Comparison of ENCODE assay signal across 8 cellular contexts in the genomic region with DNA sequence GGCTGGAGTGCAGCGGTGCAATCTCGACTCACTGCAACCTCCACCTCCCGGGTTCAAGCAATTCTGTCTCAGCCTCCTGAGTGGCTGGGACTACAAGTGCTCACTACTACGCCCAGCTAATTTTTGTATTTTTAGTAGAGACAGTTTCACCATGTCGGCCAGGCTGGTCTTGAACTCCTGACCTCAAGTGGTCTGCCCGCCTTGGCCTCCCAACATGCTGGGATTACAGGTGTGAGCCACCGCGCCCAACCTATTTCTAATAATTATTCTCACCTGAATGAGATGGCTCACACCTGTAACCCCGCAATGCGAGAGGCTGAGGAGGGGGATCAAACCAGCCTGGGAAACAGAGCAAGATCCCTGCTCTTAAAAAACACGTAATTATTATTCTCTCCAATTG. TPM values are rescaled to one million over a fixed set of nuclear protein-coding genes. Genes with fewer than 3 reads are reported as not detected.
A peak's percentile ranks its signal among the peaks of the same experiment; 100 is the strongest.
DNase-seq lines count a peak whose midpoint lies in the region; ATAC-seq, FAIRE-seq and TF ChIP-seq lines count a peak whose summit lies in the region.
"Not testable (repeated sequence)": the region's sequence is repeated elsewhere in the genome, so short reads cannot be mapped to it uniquely, and the experiment has no call there.

No MANE protein-coding gene starts in this region.

- dilution Hi-C loops in endothelial cell of umbilical vein (cut with MboI; ENCODE audit: extremely low pct_ligation_motif_present, low sequenced_read_pairs): not testable (repeated sequence)

- CTCF ChIA-PET in CD4-positive, alpha-beta T cell (lab: Charles Lee); endothelial cell of umbilical vein (lab: Charles Lee): not testable (repeated sequence)

- not testable (repeated sequence) for H3K27me3 ChIP-seq in CD4-positive, alpha-beta T cell (ENCODE audit: control insufficient read depth, insufficient read depth, low read length); KMS-11 (ENCODE audit: insufficient read depth, low read depth); WERI-Rb-1 (ENCODE audit: insufficient read depth, low read depth, severe bottlenecking); ascending aorta; neuron (ENCODE audit: insufficient read depth, low read length); suprapubic skin
- peaks cover 11% of the 10 kb centered on the region in 2 experiments for H3K27me3 ChIP-seq in endothelial cell of umbilical vein (ENCODE audit: control insufficient read depth in 2 of 2, insufficient read depth in 2 of 2, low read length in 2 of 2)

- peak overlapping the region; percentile 50; the same call in 1 of the 2 replicates for H2AFZ ChIP-seq in KMS-11 (ENCODE audit: low read depth)
- not testable (repeated sequence) for H2AFZ ChIP-seq in endothelial cell of umbilical vein (ENCODE audit: low read depth, low read length)
- H2AFZ ChIP-seq in neuron (ENCODE audit: low read depth, low read length): peak overlapping the region; percentile 71

- peaks cover 18% of the 10 kb centered on the region for H3K4me1 Mint-ChIP-seq in CD4-positive, alpha-beta T cell (ENCODE audit: low read depth)

- H3K9ac ChIP-seq in KMS-11 (peak overlapping the region; percentile 61; the same call in 1 of the 2 replicates), endothelial cell of umbilical vein (replicated peaks; ENCODE audit: extremely low read depth, insufficient read depth, low read length) (peak overlapping the region; percentile 92)
- H3K9ac ChIP-seq in kidney (ENCODE audit: low read length in 2 of 2): not testable (repeated sequence)

- not testable (repeated sequence) for H3K9me1 ChIP-seq in endothelial cell of umbilical vein (replicated peaks; ENCODE audit: control insufficient read depth, extremely low read depth, insufficient read depth, low read length)

- not testable (repeated sequence) for TF ChIP-seq CTCF in CD4-positive, alpha-beta T cell (IDR thresholded peaks at IDR 0.05); KMS-11 (conservative IDR thresholded peaks at IDR 0.05; ENCODE audit: low read depth, low read length); WERI-Rb-1 (IDR thresholded peaks at IDR 0.05; ENCODE audit: low read depth, low read length); ascending aorta (IDR thresholded peaks at IDR 0.05); endothelial cell of umbilical vein (IDR thresholded peaks at IDR 0.05; ENCODE audit: extremely low read depth in 1 of 2, insufficient read depth in 1 of 2, low read depth in 1 of 2, low read length in 2 of 2); kidney (IDR thresholded peaks at IDR 0.05; ENCODE audit: borderline replicate concordance, extremely low read depth, insufficient read depth); suprapubic skin (IDR thresholded peaks at IDR 0.05)

- H3K4me1 ChIP-seq in KMS-11 (ENCODE audit: low read depth, poor library complexity, severe bottlenecking); endothelial cell of umbilical vein (ENCODE audit: control insufficient read depth, extremely low read depth, insufficient read depth, low read length); kidney (ENCODE audit: control insufficient read depth in 1 of 2, insufficient read depth in 1 of 2, low read depth in 1 of 2, low read length in 2 of 2); neuron (ENCODE audit: insufficient read depth, low read length): not testable (repeated sequence)
- H3K4me1 ChIP-seq in ascending aorta (peaks cover 4 to 15% of the 10 kb centered on the region in 2 donors), suprapubic skin (peaks cover 23% of the 10 kb centered on the region)

- TF ChIP-seq EP300 in suprapubic skin (IDR thresholded peaks at IDR 0.05): not testable (repeated sequence)

- POLR2A ChIA-PET in CD4-positive, alpha-beta T cell (lab: Charles Lee); endothelial cell of umbilical vein (lab: Charles Lee): not testable (repeated sequence)

- TF ChIP-seq POLR2A in endothelial cell of umbilical vein (IDR thresholded peaks at IDR 0.05; ENCODE audit: low read depth, low read length); suprapubic skin (IDR thresholded peaks at IDR 0.05): not testable (repeated sequence)

- not testable (repeated sequence) for H3K27me3 Mint-ChIP-seq in CD4-positive, alpha-beta T cell

- H3K9me3 Mint-ChIP-seq in CD4-positive, alpha-beta T cell: not testable (repeated sequence)

- peak overlapping the region; percentile 66 for H3K27ac Mint-ChIP-seq in CD4-positive, alpha-beta T cell

- not testable (repeated sequence) for H3K36me3 ChIP-seq in KMS-11 (ENCODE audit: insufficient read depth); WERI-Rb-1
- peaks cover 36% of the 10 kb centered on the region in 2 donors for H3K36me3 ChIP-seq in ascending aorta
- H3K36me3 ChIP-seq in endothelial cell of umbilical vein (ENCODE audit: control insufficient read depth in 2 of 2, extremely low read depth in 1 of 2, insufficient read depth in 2 of 2, low read length in 2 of 2): peaks cover 8 to 22% of the 10 kb centered on the region in 2 experiments
- H3K36me3 ChIP-seq in kidney (ENCODE audit: control insufficient read depth in 1 of 2, insufficient read depth in 2 of 2, low read length in 2 of 2): peaks cover 14 to 18% of the 10 kb centered on the region in 2 donors
- H3K36me3 ChIP-seq in neuron (ENCODE audit: insufficient read depth, low read length): peaks cover 29% of the 10 kb centered on the region
- peaks cover 36% of the 10 kb centered on the region for H3K36me3 ChIP-seq in suprapubic skin

- H3K79me2 ChIP-seq in KMS-11 (ENCODE audit: insufficient read depth, low read depth) (peaks cover 11% of the 10 kb centered on the region; the same call in 1 of the 2 replicates), endothelial cell of umbilical vein (ENCODE audit: control insufficient read depth, insufficient read depth, low read length) (peaks cover 41% of the 10 kb centered on the region)

- intact Hi-C loops in CD4-positive, alpha-beta T cell (cut with DNase I, micrococcal nuclease); endothelial cell of umbilical vein (cut with micrococcal nuclease); kidney (cut with DNase I): not testable (repeated sequence)
- intact Hi-C loops in ascending aorta (cut with DNase I): loop anchor here (5.0 kb wide), 1 partner anchor 1776 kb away; no protein-coding TSS in a partner anchor

- not testable (repeated sequence) for FAIRE-seq in endothelial cell of umbilical vein (lab: Jason Lieb, UNC); kidney (lab: Jason Lieb, UNC)

- not testable (repeated sequence) for ATAC-seq in CD4-positive, alpha-beta T cell (ENCODE audit: poor library complexity)

- peak overlapping the region; percentile 78 for H3K4me2 ChIP-seq in KMS-11
- H3K4me2 ChIP-seq in endothelial cell of umbilical vein (ENCODE audit: insufficient read depth, low read length): peak overlapping the region; percentile 95

- H3K4me3 ChIP-seq in KMS-11 (IDR thresholded peaks at IDR 0.05; ENCODE audit: insufficient read depth, low read depth, low read length): not testable (repeated sequence)
- peak overlapping the region; percentile 66 for H3K4me3 ChIP-seq in WERI-Rb-1 (ENCODE audit: low read depth, low read length)
- H3K4me3 ChIP-seq in ascending aorta: peak overlapping the region; percentile 67 to 72
- H3K4me3 ChIP-seq in endothelial cell of umbilical vein (replicated peaks in 1 of 3; ENCODE audit: insufficient read depth in 1 of 3, low read depth in 1 of 3, low read length in 3 of 3): peak overlapping the region; percentile 61 to 93 (median 67)
- peak overlapping the region; percentile 71 to 91 for H3K4me3 ChIP-seq in kidney (ENCODE audit: low read length in 2 of 2)
- H3K4me3 ChIP-seq in neuron (ENCODE audit: low read length): peak overlapping the region; percentile 86
- peak overlapping the region; percentile 95 for H3K4me3 ChIP-seq in suprapubic skin

- H3K27ac ChIP-seq in CD4-positive, alpha-beta T cell (ENCODE audit: low read depth, low read length); WERI-Rb-1; kidney (ENCODE audit: low read depth in 2 of 2, low read length in 2 of 2); suprapubic skin: not testable (repeated sequence)
- 0 out of 2 replicates have a peak overlapping the region, but pooled peaks have one; percentile 40 for H3K27ac ChIP-seq in KMS-11
- peak overlapping the region in 1 of 2 donors; percentile 86 for H3K27ac ChIP-seq in ascending aorta
- H3K27ac ChIP-seq in endothelial cell of umbilical vein (ENCODE audit: insufficient read depth, low read depth, low read length): peak overlapping the region; percentile 85

- H3K4me3 Mint-ChIP-seq in CD4-positive, alpha-beta T cell: peak overlapping the region; percentile 92

- WGBS in suprapubic skin: 90% methylated on average over 11 of the region's 11 CpGs

- H4K20me1 ChIP-seq in KMS-11 (ENCODE audit: insufficient read depth); endothelial cell of umbilical vein (replicated peaks; ENCODE audit: control insufficient read depth, extremely low read depth, insufficient read depth, low read length): not testable (repeated sequence)

- peaks cover 46% of the 10 kb centered on the region for H3K36me3 Mint-ChIP-seq in CD4-positive, alpha-beta T cell (ENCODE audit: low read depth)

- not testable (repeated sequence) for DNase-seq in CD4-positive, alpha-beta T cell; WERI-Rb-1; ascending aorta (ENCODE audit: low spot score in 2 of 2); endothelial cell of umbilical vein (ENCODE audit: low read depth, low spot score); suprapubic skin (ENCODE audit: low spot score in 2 of 2)
- DNase-seq in kidney: peak; percentile 57

- BruUV-seq in endothelial cell of umbilical vein (replicated peaks; lab: Mats Ljungman, UMichigan): not testable (repeated sequence)

- H3K9me3 ChIP-seq in CD4-positive, alpha-beta T cell (ENCODE audit: control insufficient read depth, low read length); WERI-Rb-1 (ENCODE audit: severe bottlenecking); ascending aorta; endothelial cell of umbilical vein (replicated peaks; ENCODE audit: control insufficient read depth, insufficient read depth, low read length); kidney (ENCODE audit: control insufficient read depth in 1 of 2, low read length in 2 of 2); neuron (ENCODE audit: low read length); suprapubic skin: not testable (repeated sequence)

RNA-seq across cellular contexts. Expression of gene PITRM1, which starts 1.1 kb away (rescaled TPM):
- 10 to 100 TPM; 76.7 to 77.8 TPM for total RNA-seq in CD4-positive, alpha-beta T cell
- total RNA-seq in ascending aorta (110 TPM), endothelial cell of umbilical vein (101 and 145 TPM in 2 replicates), kidney (60.7 TPM), suprapubic skin (10 to 100 TPM; 44.2 to 94.6 (median 63.1) TPM)
- polyA plus RNA-seq in endothelial cell of umbilical vein (73.5 and 83.2 TPM in 2 replicates), kidney (ENCODE audit: insufficient read depth, low read depth, low replicate concordance) (28.8 TPM)
- polyA plus RNA-seq in endothelial cell of umbilical vein (2011; cell fraction: cytosol; rRNA removed): 75.3 and 79.0 TPM in 2 replicates
- 339 and 341 TPM in 2 replicates for polyA plus RNA-seq in endothelial cell of umbilical vein (2011; cell fraction: nucleus; rRNA removed)
- polyA plus RNA-seq in endothelial cell of umbilical vein (2012): 160 and 185 TPM in 2 replicates
- polyA minus RNA-seq in endothelial cell of umbilical vein: 97.3 and 115 TPM in 2 replicates
- 15.4 TPM for polyA minus RNA-seq in endothelial cell of umbilical vein (2011; cell fraction: cytosol; rRNA and poly(A)+ RNA removed)
- 144 and 170 TPM in 2 replicates for polyA minus RNA-seq in endothelial cell of umbilical vein (2011; cell fraction: nucleus; rRNA and poly(A)+ RNA removed)
